Comparison of ENCODE assay signal across 8 cellular contexts in the genomic region with DNA sequence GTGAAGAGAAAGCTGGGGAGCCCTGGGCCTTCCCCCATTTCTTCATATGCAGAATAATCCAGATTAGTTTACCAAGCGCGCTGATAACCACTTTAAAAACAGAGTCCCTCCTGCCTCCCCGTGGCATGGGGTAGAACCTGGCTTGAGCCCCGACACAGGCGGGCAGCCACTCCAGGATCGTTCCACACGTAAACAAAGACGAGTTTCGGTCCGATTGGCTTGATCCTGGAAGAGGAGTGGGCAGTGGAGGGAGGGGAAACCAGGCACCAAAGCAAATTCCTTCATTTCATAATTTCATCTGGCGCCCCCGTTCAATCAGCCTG. TPM values are rescaled to one million over a fixed set of nuclear protein-coding genes. Genes with fewer than 3 reads are reported as not detected.
DNase-seq lines count a peak whose midpoint lies in the region; ATAC-seq and TF ChIP-seq lines count a peak whose summit lies in the region.

No MANE protein-coding gene starts in this region.

- H3K4me3 ChIP-seq in foreskin fibroblast (ENCODE audit: low read depth in 1 of 2, low read length in 2 of 2) (peak overlapping the region; percentile 64 to 67), prostate gland (peak overlapping the region; percentile 41 to 44)

- WGBS in prostate gland = 16% methylated on average over 12 of the region's 12 CpGs

- intact Hi-C loops in prostate gland (cut with DNase I) = no loop called here

- no peaks in the 10 kb centered on the region for H3K27me3 ChIP-seq in prostate gland (replicated peaks; ENCODE audit: insufficient read depth)

- H3K36me3 ChIP-seq in prostate gland = no peaks in the 10 kb centered on the region

- no peaks in the 10 kb centered on the region for H3K36me3 Mint-ChIP-seq in T-cell

- H3K27me3 Mint-ChIP-seq in T-cell = peaks cover 12 to 47% of the 10 kb centered on the region in 2 donors

- DNase-seq in T-cell (no peak), foreskin fibroblast (peak in 1 of 2 donors; percentile 67), prostate gland (ENCODE audit: low spot score) (no peak), cerebellum (ENCODE audit: low spot score) (no peak)
- no peak for DNase-seq in activated CD8-positive, alpha-beta memory T cell treated with anti-CD3 and anti-CD28 coated beads, Interleukin-2, amount 50 U/mL, for 48 hours

- no peaks in the 10 kb centered on the region for H3K9me3 ChIP-seq in prostate gland

- CTCF ChIA-PET in T-cell (lab: Charles Lee) = interaction anchor here in 1 of 2 donors (0.6 to 1.0 kb wide), 2 partner anchors 26 to 48 kb away, joined by 3 read pairs; no protein-coding TSS in a partner anchor

- TF ChIP-seq CTCF in foreskin fibroblast (IDR thresholded peaks at IDR 0.05; ENCODE audit: low read depth, low read length) (no peak), prostate gland (IDR thresholded peaks at IDR 0.05) (peak in 1 of 4 experiments; percentile 16)

- H3K4me3 Mint-ChIP-seq in T-cell = peak overlapping the region in 2 of 3 donors; percentile 74 to 75

- no peaks in the 10 kb centered on the region for H3K4me1 ChIP-seq in prostate gland (replicated peaks)

- TF ChIP-seq POLR2A in GM18505 (IDR thresholded peaks at IDR 0.05; ENCODE audit: borderline replicate concordance, extremely low read depth, insufficient read depth, insufficient read length) (no peak), prostate gland (IDR thresholded peaks at IDR 0.05) (no peak)

- peaks cover 8 to 13% (median 13%) of the 10 kb centered on the region in 3 donors for H3K4me1 Mint-ChIP-seq in T-cell

- POLR2A ChIA-PET in T-cell (lab: Charles Lee) = no interaction called here

- no peak overlapping the region for H3K27ac Mint-ChIP-seq in T-cell

- ATAC-seq in GM18505 (IDR thresholded peaks at IDR 0.05; ENCODE audit: unreplicated experiment) = peak; percentile 13
- ATAC-seq in T-cell (replicated peaks in 1 of 4) = no peak
- no peak for ATAC-seq in GM21529 (IDR thresholded peaks at IDR 0.05; ENCODE audit: unreplicated experiment)
- ATAC-seq in HG03565 (IDR thresholded peaks at IDR 0.05; ENCODE audit: unreplicated experiment) = no peak

- peak overlapping the region; percentile 75 to 82 for H3K27ac ChIP-seq in prostate gland

- H3K9me3 Mint-ChIP-seq in T-cell = no peaks in the 10 kb centered on the region

RNA-seq across cellular contexts. Expression of gene GPRC5A, which starts 0.9 kb away (rescaled TPM):
- total RNA-seq in T-cell (1 to 10 TPM in 3 of 5 donors, under 1 TPM in 1, not detected in 1; 0.28 to 2.0 (median 1.4) TPM), prostate gland (10 to 100 TPM in 1 of 2 donors, 1 to 10 TPM in 1; 5.4 to 22.2 TPM), cerebellum (0.36 TPM)
